In genomic region chr1:172465617-172466016, GRCh38 we compare ENCODE assay signal across 30 cellular contexts. TPM values are rescaled to one million over a fixed set of nuclear protein-coding genes. Genes with fewer than 3 reads are reported as not detected.
"Had no signal": no experiment of that assay in that cellular context is flagged by ENCODE, and none has a peak within 500 bp of the region (broad histone marks: within the 10 kb centered on the region; RNA-seq: fewer than 3 reads in every experiment).

No MANE protein-coding gene starts in this region.

- H3K27ac Mint-ChIP-seq: activated CD8-positive, alpha-beta memory T cell treated with anti-CD3 and anti-CD28 coated beads, Interleukin-2, amount 10 ng/mL, durations not matched to agents 7 days and 5 days; activated naive CD4-positive, alpha-beta T cell treated with anti-CD3 and anti-CD28 coated beads, Interleukin-2, amount 50 U/mL, for 24 hours; activated T-cell treated with anti-CD3 and anti-CD28 coated beads, Interleukin-2, amount 50 U/mL, for 24 hours; activated T-helper 1 cell treated with anti-CD3 and anti-CD28 coated beads, Interleukin-12 subunit alpha, Interleukin-12 subunit beta, Interleukin-2, Interleukin-4 antibody, amounts not matched to agents 30 ng/mL and 10 ng/mL and 1 ng/mL, durations not matched to agents 14 hours and 24 hours and 36 hours; T-helper 17 cell; WTC11 had no signal

- H3K9me3 ChIP-seq: Peyer's patch had no signal

- H3K27me3 Mint-ChIP-seq: activated naive CD4-positive, alpha-beta T cell treated with anti-CD3 and anti-CD28 coated beads, Interleukin-2, amount 50 U/mL, for 24 hours had no signal

- ATAC-seq: activated CD8-positive, alpha-beta memory T cell treated with anti-CD3 and anti-CD28 coated beads, Interleukin-2, amount 10 ng/mL, durations not matched to agents 7 days and 5 days; T-helper 17 cell; WTC11 had no signal

- H3K27me3 ChIP-seq: Peyer's patch had no signal

- H3K4me1 ChIP-seq: Peyer's patch had no signal

- DNase-seq: activated CD4-positive, alpha-beta T cell treated with anti-CD3 and anti-CD28 coated beads for 48 hours; activated CD4-positive, alpha-beta T cell treated with anti-CD3 and anti-CD28 coated beads, Interleukin-2, amount 50 U/mL, for 4 hours; activated CD4-positive, CD25-positive, alpha-beta regulatory T cell treated with anti-CD3 and anti-CD28 coated beads, Interleukin-2, amount 50 U/mL, for 72 hours; activated CD8-positive, alpha-beta memory T cell treated with anti-CD3 and anti-CD28 coated beads, Interleukin-2, amount 10 ng/mL, durations not matched to agents 7 days and 5 days; activated effector memory CD4-positive, alpha-beta T cell treated with Interleukin-2 at 50 U/mL for 16 hours; activated naive CD4-positive, alpha-beta T cell; activated T-cell treated with anti-CD3 and anti-CD28 coated beads, Interleukin-2, amount 50 U/mL, for 24 hours; aorta; NCI-H1092 treated with DMSO at 0.1 percent for 48 hours; NCI-H1417 treated with DMSO at 0.1 percent for 48 hours; NCI-H1694 treated with DMSO at 0.1 percent for 48 hours; NCI-H2029 treated with DMSO at 0.1 percent for 48 hours; NCI-H345; NCI-H510A; NCI-H526 treated with DMSO at 0.1 percent for 48 hours; NCI-H82; NK-92 treated with Interleukin-12 subunit alpha and Interleukin-12 subunit beta, amount 100 ng/mL, for 24 hours; Peyer's patch; SHP77 treated with DMSO at 0.1 percent for 48 hours; T-helper 17 cell; T-helper 9 cell had no signal

- H3K36me3 ChIP-seq: Peyer's patch had no signal

- H3K36me3 Mint-ChIP-seq: activated CD8-positive, alpha-beta memory T cell treated with anti-CD3 and anti-CD28 coated beads, Interleukin-2, amount 10 ng/mL, durations not matched to agents 7 days and 5 days; activated naive CD4-positive, alpha-beta T cell treated with anti-CD3 and anti-CD28 coated beads, Interleukin-2, amount 50 U/mL, for 24 hours; IgD-negative memory B cell; WTC11 had no signal

- H3K9me3 Mint-ChIP-seq: activated naive CD4-positive, alpha-beta T cell treated with anti-CD3 and anti-CD28 coated beads, Interleukin-2, amount 50 U/mL, for 24 hours; activated T-cell treated with anti-CD3 and anti-CD28 coated beads, Interleukin-2, amount 50 U/mL, for 24 hours; activated T-helper 1 cell treated with anti-CD3 and anti-CD28 coated beads, Interleukin-12 subunit alpha, Interleukin-12 subunit beta, Interleukin-2, Interleukin-4 antibody, amounts not matched to agents 30 ng/mL and 10 ng/mL and 1 ng/mL, durations not matched to agents 14 hours and 24 hours and 36 hours; WTC11 had no signal

- H3K4me1 Mint-ChIP-seq: activated naive CD4-positive, alpha-beta T cell treated with anti-CD3 and anti-CD28 coated beads, Interleukin-2, amount 50 U/mL, for 24 hours; IgD-negative memory B cell; T-helper 17 cell had no signal

- H3K4me2 ChIP-seq: KMS-11 had no signal

- H3K4me3 ChIP-seq: Peyer's patch had no signal

- H3K4me3 Mint-ChIP-seq: activated CD8-positive, alpha-beta memory T cell treated with anti-CD3 and anti-CD28 coated beads, Interleukin-2, amount 10 ng/mL, durations not matched to agents 7 days and 5 days; activated naive CD4-positive, alpha-beta T cell treated with anti-CD3 and anti-CD28 coated beads, Interleukin-2, amount 50 U/mL, for 24 hours; activated T-cell treated with anti-CD3 and anti-CD28 coated beads, Interleukin-2, amount 50 U/mL, for 24 hours; activated T-helper 1 cell treated with anti-CD3 and anti-CD28 coated beads, Interleukin-12 subunit alpha, Interleukin-12 subunit beta, Interleukin-2, Interleukin-4 antibody, amounts not matched to agents 30 ng/mL and 10 ng/mL and 1 ng/mL, durations not matched to agents 14 hours and 24 hours and 36 hours; IgD-negative memory B cell; T-helper 17 cell; WTC11 had no signal

- H3K9ac ChIP-seq: KMS-11 had no signal

- H3K27ac ChIP-seq: KMS-11, RWPE1 had no signal

RNA-seq across cellular contexts. Expression of gene C1orf105, which starts 45.1 kb away (rescaled TPM):
- total RNA-seq: activated CD8-positive, alpha-beta memory T cell treated with anti-CD3 and anti-CD28 coated beads, Interleukin-2, amount 10 ng/mL, durations not matched to agents 7 days and 5 days; activated T-helper 1 cell treated with anti-CD3 and anti-CD28 coated beads, Interleukin-12 subunit alpha, Interleukin-12 subunit beta, Interleukin-2, Interleukin-4 antibody, amounts not matched to agents 30 ng/mL and 10 ng/mL and 1 ng/mL, durations not matched to agents 14 hours and 24 hours and 36 hours; aorta; bronchial epithelial cell; MCF 10A; Peyer's patch; SK-MEL-5; T-helper 17 cell; WTC11 had no signal
